ENCODE assay signal across 8 cellular contexts in the genomic region with DNA sequence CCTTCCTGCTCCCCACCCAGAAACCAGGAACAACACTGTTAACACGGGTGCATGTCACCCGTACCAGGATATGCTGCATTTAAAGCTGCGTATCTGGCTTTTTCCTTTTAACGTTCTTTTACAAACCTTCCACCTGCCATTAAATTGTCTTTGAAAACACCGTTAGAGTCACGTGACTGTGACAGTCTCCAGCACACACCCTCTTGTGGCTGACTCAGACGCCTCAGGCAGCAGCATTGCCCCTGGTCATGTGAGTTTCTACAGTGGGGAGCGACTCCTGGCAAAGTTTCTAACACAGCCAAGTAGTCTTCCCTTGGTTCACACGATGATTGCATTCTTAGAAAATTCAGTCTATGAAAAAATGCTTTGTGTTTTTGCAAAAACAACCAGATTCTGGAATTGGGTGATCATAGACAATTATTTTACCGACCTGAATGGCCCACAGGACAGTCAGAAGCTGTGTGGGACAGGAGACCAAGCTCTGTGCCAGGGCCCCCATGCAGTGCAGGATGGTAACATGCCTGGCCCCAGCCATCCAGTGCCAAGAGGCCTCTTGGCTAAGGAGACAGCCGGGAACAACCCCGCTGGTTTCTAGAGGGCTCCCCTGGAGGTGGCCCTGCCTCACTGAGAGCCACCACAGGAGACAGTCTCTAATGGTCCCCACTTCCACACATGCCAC.
DNase-seq lines count a peak whose midpoint lies in the region; ATAC-seq and TF ChIP-seq lines count a peak whose summit lies in the region.

No MANE protein-coding gene starts in this region.

- intact Hi-C loops in MCF 10A (cut with micrococcal nuclease) (no loop called here), breast epithelium (cut with DNase I; ENCODE audit: low total_unique reads) (no loop called here)
- intact Hi-C loops in activated CD4-positive, alpha-beta T cell treated with anti-CD3 and anti-CD28 coated beads, Interleukin-2, amount 10 ng/mL, durations not matched to agents 24 days and 14 days (cut with micrococcal nuclease), result no loop called here

- H3K4me1 ChIP-seq in breast epithelium (no peaks in the 10 kb centered on the region), fibroblast of lung (ENCODE audit: control insufficient read depth, extremely low read depth, insufficient read depth, low read length) (no peaks in the 10 kb centered on the region)

- H3K27ac ChIP-seq in breast epithelium (no peak overlapping the region), fibroblast of lung (ENCODE audit: insufficient read depth, low read length) (no peak overlapping the region)

- H3K4me1 Mint-ChIP-seq in MCF 10A (ENCODE audit: insufficient read depth, unreplicated experiment) (peaks cover 7% of the 10 kb centered on the region), progenitor cell of endocrine pancreas (ENCODE audit: low read depth) (no peaks in the 10 kb centered on the region), nephron progenitor cell (peaks cover 24% of the 10 kb centered on the region)
- H3K4me1 Mint-ChIP-seq in activated CD4-positive, alpha-beta T cell treated with anti-CD3 and anti-CD28 coated beads, Interleukin-2, amount 10 ng/mL, durations not matched to agents 24 days and 14 days, result peaks cover 4% of the 10 kb centered on the region

- H3K79me2 ChIP-seq in fibroblast of lung (ENCODE audit: control insufficient read depth, insufficient read depth, low read length), result no peaks in the 10 kb centered on the region

- no peak for TF ChIP-seq POLR2A in breast epithelium (IDR thresholded peaks at IDR 0.05)

- H3K4me3 ChIP-seq in breast epithelium (no peak overlapping the region), MG63 (no peak overlapping the region), fibroblast of lung (replicated peaks in 1 of 4; ENCODE audit: control extremely low read depth in 1 of 4, insufficient read depth in 1 of 4, low read depth in 3 of 4, low read length in 4 of 4) (no peak overlapping the region)

- H3K36me3 ChIP-seq in breast epithelium, result no peaks in the 10 kb centered on the region
- peaks cover 4% of the 10 kb centered on the region; the same call in 1 of the 2 replicates for H3K36me3 ChIP-seq in MG63
- no peaks in the 10 kb centered on the region for H3K36me3 ChIP-seq in fibroblast of lung (ENCODE audit: control insufficient read depth, insufficient read depth, low read length)

- BruUV-seq in MCF 10A (replicated peaks; lab: Mats Ljungman, UMichigan), result no TSS peak

- H3K27me3 ChIP-seq in breast epithelium, result no peaks in the 10 kb centered on the region
- H3K27me3 ChIP-seq in MG63, result no peaks in the 10 kb centered on the region
- H3K27me3 ChIP-seq in fibroblast of lung (ENCODE audit: control insufficient read depth, insufficient read depth, low read length), result no peaks in the 10 kb centered on the region

- TF ChIP-seq CTCF in MCF 10A (IDR thresholded peaks at IDR 0.05; ENCODE audit: unreplicated experiment) (no peak), breast epithelium (IDR thresholded peaks at IDR 0.05) (no peak), fibroblast of lung (conservative IDR thresholded peaks at IDR 0.05 in 1 of 2, IDR thresholded peaks at IDR 0.05 in 1 of 2; ENCODE audit: low read depth in 1 of 2, low read length in 2 of 2) (peak in 1 of 2 donors; percentile 36), progenitor cell of endocrine pancreas (IDR thresholded peaks at IDR 0.05; ENCODE audit: unreplicated experiment) (peak; percentile 39), nephron progenitor cell (IDR thresholded peaks at IDR 0.05) (no peak)

- H2AFZ ChIP-seq in fibroblast of lung (ENCODE audit: low read length), result no peak overlapping the region

- H3K36me3 Mint-ChIP-seq in MCF 10A (ENCODE audit: insufficient read depth, unreplicated experiment) (peaks cover 16% of the 10 kb centered on the region), progenitor cell of endocrine pancreas (ENCODE audit: insufficient read depth) (peaks cover 10% of the 10 kb centered on the region), nephron progenitor cell (ENCODE audit: low read depth) (peaks cover 30% of the 10 kb centered on the region)
- no peaks in the 10 kb centered on the region for H3K36me3 Mint-ChIP-seq in activated CD4-positive, alpha-beta T cell treated with anti-CD3 and anti-CD28 coated beads, Interleukin-2, amount 10 ng/mL, durations not matched to agents 24 days and 14 days (ENCODE audit: low read depth)

- no peaks in the 10 kb centered on the region for H4K20me1 ChIP-seq in fibroblast of lung (ENCODE audit: control insufficient read depth, extremely low read depth, insufficient read depth, low read length)

- H3K9ac ChIP-seq in fibroblast of lung (ENCODE audit: insufficient read depth, low read length), result no peak overlapping the region

- ATAC-seq in GM18870 (IDR thresholded peaks at IDR 0.05; ENCODE audit: unreplicated experiment), result no peak

- POLR2A ChIA-PET in MCF 10A (lab: Yijun Ruan, JAX), result interaction anchor here (1.1 kb wide), 2 partner anchors 9 to 10 kb away, joined by 3 read pairs; no protein-coding TSS in a partner anchor

- DNase-seq in MCF 10A (ENCODE audit: unreplicated experiment), result peak; percentile 75
- DNase-seq in breast epithelium (ENCODE audit: low spot score in 2 of 2), result no peak
- peak; percentile 75 for DNase-seq in MG63
- DNase-seq in activated CD4-positive, alpha-beta T cell treated with anti-CD3 and anti-CD28 coated beads, Interleukin-2, amount 10 ng/mL, durations not matched to agents 24 days and 14 days, result peak; percentile 78
- DNase-seq in fibroblast of lung (ENCODE audit: low read depth in 2 of 2), result peak; percentile 77 to 85
- no peak for DNase-seq in progenitor cell of endocrine pancreas (ENCODE audit: low spot score, unreplicated experiment)
- no peak for DNase-seq in nephron progenitor cell

- CTCF ChIA-PET in MCF 10A (lab: Yijun Ruan, JAX), result interaction anchor here (0.6 kb wide), 3 partner anchors 138 to 324 kb away, joined by 3 read pairs; no protein-coding TSS in a partner anchor

- H3K9me3 Mint-ChIP-seq in MCF 10A (ENCODE audit: unreplicated experiment) (no peaks in the 10 kb centered on the region), progenitor cell of endocrine pancreas (ENCODE audit: low read depth) (no peaks in the 10 kb centered on the region), nephron progenitor cell (peaks cover 4% of the 10 kb centered on the region)
- H3K9me3 Mint-ChIP-seq in activated CD4-positive, alpha-beta T cell treated with anti-CD3 and anti-CD28 coated beads, Interleukin-2, amount 10 ng/mL, durations not matched to agents 24 days and 14 days, result no peaks in the 10 kb centered on the region

- peak overlapping the region; percentile 8 for H3K4me3 Mint-ChIP-seq in MCF 10A (ENCODE audit: unreplicated experiment)
- H3K4me3 Mint-ChIP-seq in activated CD4-positive, alpha-beta T cell treated with anti-CD3 and anti-CD28 coated beads, Interleukin-2, amount 10 ng/mL, durations not matched to agents 24 days and 14 days, result peak overlapping the region; percentile 1
- no peak overlapping the region for H3K4me3 Mint-ChIP-seq in progenitor cell of endocrine pancreas (ENCODE audit: low read depth)
- no peak overlapping the region for H3K4me3 Mint-ChIP-seq in nephron progenitor cell

- H3K9me3 ChIP-seq in breast epithelium, result no peaks in the 10 kb centered on the region
- 0 out of 2 replicates have a peak, but pooled peaks cover 4% of the 10 kb centered on the region for H3K9me3 ChIP-seq in MG63
- no peaks in the 10 kb centered on the region for H3K9me3 ChIP-seq in fibroblast of lung (ENCODE audit: control insufficient read depth, insufficient read depth, low read depth, low read length)

- no peak overlapping the region for H3K27ac Mint-ChIP-seq in MCF 10A (ENCODE audit: low read depth, unreplicated experiment)
- H3K27ac Mint-ChIP-seq in activated CD4-positive, alpha-beta T cell treated with anti-CD3 and anti-CD28 coated beads, Interleukin-2, amount 10 ng/mL, durations not matched to agents 24 days and 14 days, result no peak overlapping the region
- no peak overlapping the region for H3K27ac Mint-ChIP-seq in progenitor cell of endocrine pancreas
- H3K27ac Mint-ChIP-seq in nephron progenitor cell, result no peak overlapping the region

- no peak overlapping the region for H3K4me2 ChIP-seq in fibroblast of lung (ENCODE audit: extremely low read depth, insufficient read depth, low read length)

- H3K27me3 Mint-ChIP-seq in MCF 10A (ENCODE audit: insufficient read depth, unreplicated experiment) (no peaks in the 10 kb centered on the region), progenitor cell of endocrine pancreas (no peaks in the 10 kb centered on the region), nephron progenitor cell (ENCODE audit: low read depth, poor library complexity) (peaks cover 3% of the 10 kb centered on the region)
- H3K27me3 Mint-ChIP-seq in activated CD4-positive, alpha-beta T cell treated with anti-CD3 and anti-CD28 coated beads, Interleukin-2, amount 10 ng/mL, durations not matched to agents 24 days and 14 days, result no peaks in the 10 kb centered on the region

Comparison
In these comparisons a context has a peak if more than half of its experiments do, and no peak if none do; other contexts are left out.
1. DNase-seq: peak in MCF 10A (single experiment), MG63 (single experiment), activated CD4-positive, alpha-beta T cell treated with anti-CD3 and anti-CD28 coated beads, Interleukin-2, amount 10 ng/mL, durations not matched to agents 24 days and 14 days (single experiment) and fibroblast of lung (2 of 2); none in breast epithelium (0 of 2), progenitor cell of endocrine pancreas (single experiment) and nephron progenitor cell (single experiment).
2. H3K4me3 Mint-ChIP-seq: peak in MCF 10A (single experiment) and activated CD4-positive, alpha-beta T cell treated with anti-CD3 and anti-CD28 coated beads, Interleukin-2, amount 10 ng/mL, durations not matched to agents 24 days and 14 days (single experiment); none in progenitor cell of endocrine pancreas (single experiment) and nephron progenitor cell (single experiment).